ENCODE assay signal across 10 cellular contexts in genomic region chr1:206909883-206910318, GRCh38. TPM values are rescaled to one million over a fixed set of nuclear protein-coding genes. Genes with fewer than 3 reads are reported as not detected.
A peak's percentile ranks its signal among the peaks of the same experiment; 100 is the strongest.
DNase-seq lines count a peak whose midpoint lies in the region; ATAC-seq, FAIRE-seq and TF ChIP-seq lines count a peak whose summit lies in the region.
"Had no signal": no experiment of that assay in that cellular context is flagged by ENCODE, and none has a peak within 500 bp of the region (broad histone marks: within the 10 kb centered on the region; RNA-seq: fewer than 3 reads in every experiment).

No MANE protein-coding gene starts in this region.

- H3K36me3 ChIP-seq in heart left ventricle (no peaks in the 10 kb centered on the region), rectal smooth muscle tissue (ENCODE audit: control insufficient read depth, insufficient read depth, low read length) (no peaks in the 10 kb centered on the region)

- ATAC-seq in WTC11 (peak; percentile 21), heart left ventricle (peak in 2 of 4 donors; percentile 38 to 41), GM18520 (IDR thresholded peaks at IDR 0.05; ENCODE audit: unreplicated experiment) (no peak), GM18498 (IDR thresholded peaks at IDR 0.05; ENCODE audit: unreplicated experiment) (no peak)

- no peak for TF ChIP-seq POLR2A in heart left ventricle (IDR thresholded peaks at IDR 0.05)
- no peak for TF ChIP-seq POLR2A in GM12892 (IDR thresholded peaks at IDR 0.05; ENCODE audit: low read depth, low read length)

- peak overlapping the region in 4 of 12 donors; percentile 22 to 58 (median 50) for H3K27ac ChIP-seq in heart left ventricle
- H3K27ac ChIP-seq in rectal smooth muscle tissue (ENCODE audit: low read depth, low read length): no peak overlapping the region

- H3K27ac Mint-ChIP-seq in WTC11: no peak overlapping the region

- H3K4me1 ChIP-seq in heart left ventricle (peaks cover 0 to 35% (median 11%) of the 10 kb centered on the region in 12 donors), rectal smooth muscle tissue (ENCODE audit: control insufficient read depth, insufficient read depth, low read length) (peaks cover 4% of the 10 kb centered on the region)

- in situ Hi-C loops in GM13977 (cut with MboI; ENCODE audit: low pct_unique_long_range_greater_than_20kb, low sequenced_read_pairs, unreplicated experiment): loop anchor here (5.0 kb wide), 2 partner anchors 103 to 173 kb away; no protein-coding TSS in a partner anchor

- H3K4me3 ChIP-seq in heart left ventricle (peak overlapping the region; percentile 36 to 63 (median 56)), rectal smooth muscle tissue (ENCODE audit: low read length) (peak overlapping the region; percentile 63)

- H3K27me3 Mint-ChIP-seq in WTC11 (ENCODE audit: low read depth): peaks cover 51% of the 10 kb centered on the region

- no peaks in the 10 kb centered on the region for H3K36me3 Mint-ChIP-seq in WTC11

- 23 to 31% (median 28%) methylated on average over 13 to 14 of the region's 14 CpGs for WGBS in heart left ventricle, 4 donors

- no peaks in the 10 kb centered on the region for H3K9me3 Mint-ChIP-seq in WTC11

- TF ChIP-seq CTCF in GM13977 (IDR thresholded peaks at IDR 0.05; ENCODE audit: extremely low read depth, insufficient read depth, missing control alignments) (no peak), WTC11 (IDR thresholded peaks at IDR 0.05) (no peak), heart left ventricle (IDR thresholded peaks at IDR 0.05) (no peak)

- POLR2A ChIA-PET in WTC11 (lab: Charles Lee): interaction anchor here (0.6 to 1.3 kb wide), 3 partner anchors 143 to 1967 kb away, joined by 3 to 4 read pairs (median 3); partner anchors contain the start of genes EIF2D and PFKFB2

- peak overlapping the region; percentile 70 for H3K4me3 Mint-ChIP-seq in WTC11

- CTCF ChIA-PET in WTC11 (lab: Charles Lee): interaction anchor here (0.9 to 3.4 kb wide), 28 partner anchors 14 to 279 kb away, joined by 3 to 26 read pairs (median 4); partner anchors contain the start of genes C1orf116, DYRK3, IL20 and PFKFB2

- no peaks in the 10 kb centered on the region for H3K9me3 ChIP-seq in heart left ventricle

- no peak for FAIRE-seq in GM12892 (lab: Jason Lieb, UNC)

- H3K27me3 ChIP-seq in heart left ventricle: peaks cover 0 to 28% (median 10%) of the 10 kb centered on the region in 9 donors
- peaks cover 10% of the 10 kb centered on the region for H3K27me3 ChIP-seq in rectal smooth muscle tissue (ENCODE audit: control insufficient read depth, insufficient read depth, low read length)

- intact Hi-C loops in heart left ventricle (cut with DNase I): loop anchor here (2.0 to 10.0 kb wide), 21 partner anchors 43 to 425 kb away; partner anchors contain the start of genes EIF2D (in 3 of the 10) and IL20 (in 1 of the 10)

- peaks cover 12% of the 10 kb centered on the region for H3K4me1 Mint-ChIP-seq in WTC11

- DNase-seq in GM13977 (ENCODE audit: low spot score) (peak; percentile 44), WTC11 (ENCODE audit: low spot score) (no peak), heart left ventricle (no peak), GM12892 (ENCODE audit: insufficient read length) (no peak), dedifferentiated amniotic fluid mesenchymal stem cell (ENCODE audit: extremely low spot score) (no peak)

- H3K9ac ChIP-seq in rectal smooth muscle tissue (ENCODE audit: low read length): no peak overlapping the region

TF ChIP-seq in WTC11, 78 proteins besides CTCF, POLR2A, EP300 and RAD21:
- no peak for TF ChIP-seq ZNF263 (CRISPR knock-in tag; IDR thresholded peaks at IDR 0.05; ENCODE audit: low read depth)
- 0 out of 2 replicates have a peak, but pooled peaks have one; percentile 9 for TF ChIP-seq RELA (CRISPR knock-in tag; IDR thresholded peaks at IDR 0.05; ENCODE audit: borderline replicate concordance)

RNA-seq across cellular contexts. Expression of gene FCMR, which starts 11.8 kb away (rescaled TPM):
- 0.37 to 1.0 TPM (median 0.71 TPM) in 3 replicates for total RNA-seq in WTC11 (2021)
- 10 to 100 TPM in 1 of 9 donors, 1 to 10 TPM in 8; 1.3 to 16.3 (median 3.2) TPM for total RNA-seq in heart left ventricle
- polyA plus RNA-seq in heart left ventricle: 1 to 10 TPM in 1 of 2 donors, under 1 TPM in 1; 0.99 to 4.0 TPM
- 110 TPM for polyA plus RNA-seq in GM12892 (2012; ENCODE audit: missing spikeins)

RNA-seq across cellular contexts. Expression of gene IL24, which starts 12.7 kb away (rescaled TPM):
- total RNA-seq in WTC11 (2021) (not detected in 3 replicates), heart left ventricle (not detected)
- 1 to 10 TPM in 1 of 2 donors, not detected in 1; 1.6 TPM for polyA plus RNA-seq in heart left ventricle
- polyA plus RNA-seq in GM12892 (2012; ENCODE audit: missing spikeins): 12.3 TPM
- total RNA-seq: mesenteric fat pad had no signal

RNA-seq across cellular contexts. Expression of gene PIGR, which starts 36.4 kb away (rescaled TPM):
- 1.8 to 2.2 TPM (median 1.9 TPM) in 3 replicates for total RNA-seq in WTC11 (2021)
- total RNA-seq in heart left ventricle: under 1 TPM in 2 of 9 donors, not detected in 7; 0.42 to 0.49 TPM
- polyA plus RNA-seq in heart left ventricle: under 1 TPM; 0.04 to 0.64 TPM
- 55.2 TPM for polyA plus RNA-seq in GM12892 (2012; ENCODE audit: missing spikeins)
- total RNA-seq: T-helper 2 cell treated with Interferon-gamma antibody and Interleukin-4, amounts not matched to agents 100 ng/mL and 5 ng/mL, for 36 hours had no signal

RNA-seq across cellular contexts. Expression of gene IL20, which starts 44.5 kb away (rescaled TPM):
- not detected in 3 replicates for total RNA-seq in WTC11 (2021)
- total RNA-seq in heart left ventricle: not detected
- polyA plus RNA-seq in heart left ventricle: not detected
- polyA plus RNA-seq in GM12892 (2012; ENCODE audit: missing spikeins): not detected
- total RNA-seq: mesenteric fat pad; T-helper 2 cell treated with Interferon-gamma antibody and Interleukin-4, amounts not matched to agents 100 ng/mL and 5 ng/mL, for 36 hours had no signal
